In genomic region chr3:114213669-114214541, GRCh38 we compare ENCODE assay signal across 9 cellular contexts. TPM values are rescaled to one million over a fixed set of nuclear protein-coding genes. Genes with fewer than 3 reads are reported as not detected.
DNase-seq lines count a peak whose midpoint lies in the region; ATAC-seq and TF ChIP-seq lines count a peak whose summit lies in the region.
"Had no signal": no experiment of that assay in that cellular context is flagged by ENCODE, and none has a peak within 500 bp of the region (broad histone marks: within the 10 kb centered on the region; RNA-seq: fewer than 3 reads in every experiment).

No MANE protein-coding gene starts in this region.

- H3K27ac ChIP-seq in Peyer's patch (peak overlapping the region; percentile 78 to 95 (median 86)), iPS-18a (ENCODE audit: low read length) (no peak overlapping the region)
- H3K27ac ChIP-seq: KMS-11 had no signal

- DNase-seq in AG08396 (ENCODE audit: low spot score) (peak; percentile 71), Peyer's patch (peak in 2 of 3 donors; percentile 79 to 87), NCI-H1105 treated with DMSO at 0.1 percent for 48 hours (lab: John Stamatoyannopoulos, UW) (no peak)
- DNase-seq in activated effector memory CD4-positive, alpha-beta T cell treated with anti-CD3 and anti-CD28 coated beads, Interleukin-2, amount 50 U/mL, for 16 hours, result peak; percentile 90
- peak; percentile 67 for DNase-seq in stimulated activated CD4-positive, alpha-beta T cell treated with anti-CD3 and anti-CD28 coated beads, Interleukin-2, amount 100 ng/mL, for 4 hours (ENCODE audit: low read depth)

- H3K9ac ChIP-seq in iPS-18a (ENCODE audit: low read length), result no peak overlapping the region
- H3K9ac ChIP-seq: KMS-11 had no signal

- H3K4me3 ChIP-seq in Peyer's patch (peak overlapping the region; percentile 4 to 40 (median 31)), iPS-18a (ENCODE audit: low read length) (peak overlapping the region; percentile 3)

- no peaks in the 10 kb centered on the region for H3K36me3 ChIP-seq in Peyer's patch
- no peaks in the 10 kb centered on the region for H3K36me3 ChIP-seq in iPS-18a (ENCODE audit: control insufficient read depth, low read depth, low read length)

- H3K4me1 ChIP-seq in Peyer's patch, result peaks cover 0 to 5% (median 0%) of the 10 kb centered on the region in 4 donors
- H3K4me1 ChIP-seq in iPS-18a (ENCODE audit: control insufficient read depth, low read depth, low read length), result peaks cover 30% of the 10 kb centered on the region

- H3K27me3 ChIP-seq in Peyer's patch (no peaks in the 10 kb centered on the region), iPS-18a (ENCODE audit: control insufficient read depth, insufficient read depth, low read length) (peaks cover 6% of the 10 kb centered on the region)

- ATAC-seq in GM18909 (IDR thresholded peaks at IDR 0.05; ENCODE audit: poor library complexity, unreplicated experiment) (peak; percentile 83), HG03097 (IDR thresholded peaks at IDR 0.05; ENCODE audit: low FRiP score, unreplicated experiment) (peak; percentile 79)

- peak in 1 of 6 experiments; percentile 1 for TF ChIP-seq CTCF in Peyer's patch (IDR thresholded peaks at IDR 0.05)

- TF ChIP-seq POLR2A in Peyer's patch (IDR thresholded peaks at IDR 0.05), result no peak

- H3K9me3 ChIP-seq in Peyer's patch, result no peaks in the 10 kb centered on the region
- no peaks in the 10 kb centered on the region for H3K9me3 ChIP-seq in iPS-18a (ENCODE audit: control insufficient read depth, low read depth, low read length)

RNA-seq across cellular contexts. Expression of gene ZNF80, which starts 23.5 kb away (rescaled TPM):
- not detected for total RNA-seq in Peyer's patch

RNA-seq across cellular contexts. Expression of gene DRD3, which starts 35.1 kb away (rescaled TPM):
- total RNA-seq in Peyer's patch, result not detected
